ENCODE assay signal across 8 cellular contexts in the genomic region with DNA sequence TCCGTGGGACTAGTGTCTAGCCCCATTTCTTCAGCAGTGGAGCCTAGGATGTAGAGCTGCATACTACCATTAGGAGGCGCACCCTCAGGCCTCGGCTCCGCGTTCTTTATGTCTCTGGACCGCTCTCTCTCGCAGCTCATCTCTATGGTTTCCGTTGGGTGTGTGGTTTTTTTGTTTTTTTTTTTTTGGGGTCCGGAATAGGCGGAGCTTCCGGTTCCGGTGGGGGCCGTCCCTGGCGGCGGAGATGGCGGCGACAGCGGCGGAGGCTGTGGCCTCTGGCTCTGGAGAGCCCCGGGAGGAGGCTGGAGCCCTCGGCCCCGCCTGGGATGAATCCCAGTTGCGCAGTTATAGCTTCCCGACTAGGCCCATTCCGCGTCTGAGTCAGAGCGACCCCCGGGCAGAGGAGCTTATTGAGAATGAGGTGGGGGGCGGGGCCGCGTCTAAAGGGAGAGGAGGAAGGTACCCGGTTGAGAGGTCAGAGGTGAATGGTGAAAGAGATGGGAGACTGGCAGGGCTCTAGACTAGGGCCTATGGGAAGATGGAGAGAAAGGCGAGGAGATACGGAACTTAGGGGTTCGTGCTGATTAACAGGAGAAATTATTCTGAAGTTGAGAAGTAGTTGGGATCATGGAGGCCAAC. TPM values are rescaled to one million over a fixed set of nuclear protein-coding genes. Genes with fewer than 3 reads are reported as not detected.
DNase-seq lines count a peak whose midpoint lies in the region; ATAC-seq and TF ChIP-seq lines count a peak whose summit lies in the region.

Gene HIF1AN, plus strand, starts transcription at position 229 of the 639 bp plus-strand sequence. Its CDS starts 16 bp downstream, at position 245.

- peaks cover 6% of the 10 kb centered on the region for H3K4me1 Mint-ChIP-seq in GM23338
- H3K4me1 Mint-ChIP-seq in activated T-helper 17 cell treated with anti-CD3 and anti-CD28 coated beads, Interleukin-2, amount 50 U/mL, for 72 hours: peaks cover 17% of the 10 kb centered on the region
- peaks cover 6 to 26% of the 10 kb centered on the region in 2 donors for H3K4me1 Mint-ChIP-seq in natural killer cell treated with Interleukin-12 subunit alpha and Interleukin-12 subunit beta and Interleukin-15 and Interleukin-18, amount 100 ng/mL, for 72 hours (ENCODE audit: low read depth in 2 of 2)

- no peaks in the 10 kb centered on the region for H3K27me3 ChIP-seq in GM23338 (ENCODE audit: insufficient read depth)

- H3K4me1 ChIP-seq in GM23338 (ENCODE audit: insufficient read depth): peaks cover 15% of the 10 kb centered on the region

- peaks cover 2% of the 10 kb centered on the region for H3K27me3 Mint-ChIP-seq in GM23338 (ENCODE audit: insufficient read depth, low read depth, poor library complexity)
- no peaks in the 10 kb centered on the region for H3K27me3 Mint-ChIP-seq in activated T-helper 17 cell treated with anti-CD3 and anti-CD28 coated beads, Interleukin-2, amount 50 U/mL, for 72 hours
- H3K27me3 Mint-ChIP-seq in natural killer cell treated with Interleukin-12 subunit alpha and Interleukin-12 subunit beta and Interleukin-15 and Interleukin-18, amount 100 ng/mL, for 72 hours: no peaks in the 10 kb centered on the region

- peak; percentile 87 to 89 for TF ChIP-seq CTCF in GM23338 (conservative IDR thresholded peaks at IDR 0.05; ENCODE audit: low read depth in 2 of 2)
- TF ChIP-seq CTCF in fibroblast of pulmonary artery (IDR thresholded peaks at IDR 0.05; ENCODE audit: low read length, missing control alignments): peak; percentile 97

- peak within 1 kb of the TSS; percentile 73 for H3K4me3 ChIP-seq in GM23338
- peak within 1 kb of the TSS; percentile 73 for H3K4me3 ChIP-seq in fibroblast of pulmonary artery (replicated peaks; ENCODE audit: low read depth, low read length)

- DNase-seq in ELF-1 (ENCODE audit: low read depth, low spot score) (peak; percentile 97), GM23338 (ENCODE audit: low spot score) (peak; percentile 98), LHCN-M2 (ENCODE audit: low read depth) (peak; percentile 95), RPMI8226 (peak; percentile 90), fibroblast of pulmonary artery (ENCODE audit: low read depth) (peak; percentile 98)
- peak; percentile 94 for DNase-seq in natural killer cell treated with Interleukin-12 subunit alpha and Interleukin-12 subunit beta and Interleukin-15 and Interleukin-18, amount 100 ng/mL, for 72 hours (ENCODE audit: low spot score)
- DNase-seq in stimulated activated naive CD8-positive, alpha-beta T cell treated with anti-CD3 and anti-CD28 coated beads, Interleukin-15, Interleukin-2, amounts not matched to agents 100 U/mL and 50 U/mL, for 24 hours: peak; percentile 88

- peaks cover 43% of the 10 kb centered on the region for H3K79me2 ChIP-seq in GM23338 (replicated peaks; ENCODE audit: insufficient read depth)

- H3K27ac Mint-ChIP-seq in GM23338: no peak within 1 kb of the TSS
- H3K27ac Mint-ChIP-seq in activated T-helper 17 cell treated with anti-CD3 and anti-CD28 coated beads, Interleukin-2, amount 50 U/mL, for 72 hours: no peak within 1 kb of the TSS
- no peak within 1 kb of the TSS for H3K27ac Mint-ChIP-seq in natural killer cell treated with Interleukin-12 subunit alpha and Interleukin-12 subunit beta and Interleukin-15 and Interleukin-18, amount 100 ng/mL, for 72 hours

- no peak within 1 kb of the TSS for H3K4me3 Mint-ChIP-seq in GM23338
- H3K4me3 Mint-ChIP-seq in activated T-helper 17 cell treated with anti-CD3 and anti-CD28 coated beads, Interleukin-2, amount 50 U/mL, for 72 hours: no peak within 1 kb of the TSS
- H3K4me3 Mint-ChIP-seq in natural killer cell treated with Interleukin-12 subunit alpha and Interleukin-12 subunit beta and Interleukin-15 and Interleukin-18, amount 100 ng/mL, for 72 hours: peak within 1 kb of the TSS; percentile 33

- H3K4me2 ChIP-seq in GM23338: peak within 1 kb of the TSS; percentile 95

- H2AFZ ChIP-seq in GM23338: peak within 1 kb of the TSS; percentile 79; the same call in 1 of the 2 replicates

- H3K36me3 ChIP-seq in GM23338 (ENCODE audit: insufficient read depth): peaks cover 23% of the 10 kb centered on the region

- H4K20me1 ChIP-seq in GM23338 (replicated peaks; ENCODE audit: insufficient read depth): peaks cover 32% of the 10 kb centered on the region

- H3K27ac ChIP-seq in GM23338 (ENCODE audit: low read depth): no peak within 1 kb of the TSS

- no peaks in the 10 kb centered on the region for H3K9me2 ChIP-seq in GM23338 (ENCODE audit: insufficient read depth)

- peaks cover 36% of the 10 kb centered on the region for H3K36me3 Mint-ChIP-seq in GM23338 (ENCODE audit: low read depth)
- H3K36me3 Mint-ChIP-seq in activated T-helper 17 cell treated with anti-CD3 and anti-CD28 coated beads, Interleukin-2, amount 50 U/mL, for 72 hours (ENCODE audit: low read depth): peaks cover 33% of the 10 kb centered on the region
- peaks cover 7% of the 10 kb centered on the region for H3K36me3 Mint-ChIP-seq in natural killer cell treated with Interleukin-12 subunit alpha and Interleukin-12 subunit beta and Interleukin-15 and Interleukin-18, amount 100 ng/mL, for 72 hours

- peak; percentile 98 for ATAC-seq in GM23338
- peak; percentile 95 for ATAC-seq in activated T-helper 17 cell treated with anti-CD3 and anti-CD28 coated beads, Interleukin-2, amount 50 U/mL, for 72 hours (replicated peaks)
- ATAC-seq in natural killer cell treated with Interleukin-12 subunit alpha and Interleukin-12 subunit beta and Interleukin-15 and Interleukin-18, amount 100 ng/mL, for 72 hours: peak; percentile 97 to 100
- ATAC-seq in stimulated activated naive CD8-positive, alpha-beta T cell treated with anti-CD3 and anti-CD28 coated beads, Interleukin-15, Interleukin-2, amounts not matched to agents 100 U/mL and 50 U/mL, for 24 hours: peak; percentile 99

- no peaks in the 10 kb centered on the region for H3K9me3 Mint-ChIP-seq in GM23338
- no peaks in the 10 kb centered on the region for H3K9me3 Mint-ChIP-seq in activated T-helper 17 cell treated with anti-CD3 and anti-CD28 coated beads, Interleukin-2, amount 50 U/mL, for 72 hours
- H3K9me3 Mint-ChIP-seq in natural killer cell treated with Interleukin-12 subunit alpha and Interleukin-12 subunit beta and Interleukin-15 and Interleukin-18, amount 100 ng/mL, for 72 hours: no peaks in the 10 kb centered on the region

- no peaks in the 10 kb centered on the region for H3F3A ChIP-seq in GM23338 (replicated peaks; ENCODE audit: low read depth)

TF ChIP-seq in GM23338, 12 proteins besides CTCF, POLR2A, EP300 and RAD21:
- TF ChIP-seq CREB1 (CRISPR knock-in tag; IDR thresholded peaks at IDR 0.05; ENCODE audit: low read depth) (0 out of 2 replicates have a peak, but pooled peaks have one; percentile 24), POLR2AphosphoS5 (IDR thresholded peaks at IDR 0.05; ENCODE audit: low read depth) (peak; percentile 91), STAT1 (IDR thresholded peaks at IDR 0.05; ENCODE audit: unreplicated experiment) (no peak), EZH2phosphoT487 (IDR thresholded peaks at IDR 0.05; ENCODE audit: unreplicated experiment) (no peak), ZNF114 (CRISPR knock-in tag; IDR thresholded peaks at IDR 0.05) (no peak), JUNB (IDR thresholded peaks at IDR 0.05; ENCODE audit: unreplicated experiment) (no peak)
- TF ChIP-seq, protein P1, sequence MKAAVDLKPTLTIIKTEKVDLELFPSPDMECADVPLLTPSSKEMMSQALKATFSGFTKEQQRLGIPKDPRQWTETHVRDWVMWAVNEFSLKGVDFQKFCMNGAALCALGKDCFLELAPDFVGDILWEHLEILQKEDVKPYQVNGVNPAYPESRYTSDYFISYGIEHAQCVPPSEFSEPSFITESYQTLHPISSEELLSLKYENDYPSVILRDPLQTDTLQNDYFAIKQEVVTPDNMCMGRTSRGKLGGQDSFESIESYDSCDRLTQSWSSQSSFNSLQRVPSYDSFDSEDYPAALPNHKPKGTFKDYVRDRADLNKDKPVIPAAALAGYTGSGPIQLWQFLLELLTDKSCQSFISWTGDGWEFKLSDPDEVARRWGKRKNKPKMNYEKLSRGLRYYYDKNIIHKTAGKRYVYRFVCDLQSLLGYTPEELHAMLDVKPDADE (IDR thresholded peaks at IDR 0.05): peak; percentile 73
- TF ChIP-seq, protein P2, sequence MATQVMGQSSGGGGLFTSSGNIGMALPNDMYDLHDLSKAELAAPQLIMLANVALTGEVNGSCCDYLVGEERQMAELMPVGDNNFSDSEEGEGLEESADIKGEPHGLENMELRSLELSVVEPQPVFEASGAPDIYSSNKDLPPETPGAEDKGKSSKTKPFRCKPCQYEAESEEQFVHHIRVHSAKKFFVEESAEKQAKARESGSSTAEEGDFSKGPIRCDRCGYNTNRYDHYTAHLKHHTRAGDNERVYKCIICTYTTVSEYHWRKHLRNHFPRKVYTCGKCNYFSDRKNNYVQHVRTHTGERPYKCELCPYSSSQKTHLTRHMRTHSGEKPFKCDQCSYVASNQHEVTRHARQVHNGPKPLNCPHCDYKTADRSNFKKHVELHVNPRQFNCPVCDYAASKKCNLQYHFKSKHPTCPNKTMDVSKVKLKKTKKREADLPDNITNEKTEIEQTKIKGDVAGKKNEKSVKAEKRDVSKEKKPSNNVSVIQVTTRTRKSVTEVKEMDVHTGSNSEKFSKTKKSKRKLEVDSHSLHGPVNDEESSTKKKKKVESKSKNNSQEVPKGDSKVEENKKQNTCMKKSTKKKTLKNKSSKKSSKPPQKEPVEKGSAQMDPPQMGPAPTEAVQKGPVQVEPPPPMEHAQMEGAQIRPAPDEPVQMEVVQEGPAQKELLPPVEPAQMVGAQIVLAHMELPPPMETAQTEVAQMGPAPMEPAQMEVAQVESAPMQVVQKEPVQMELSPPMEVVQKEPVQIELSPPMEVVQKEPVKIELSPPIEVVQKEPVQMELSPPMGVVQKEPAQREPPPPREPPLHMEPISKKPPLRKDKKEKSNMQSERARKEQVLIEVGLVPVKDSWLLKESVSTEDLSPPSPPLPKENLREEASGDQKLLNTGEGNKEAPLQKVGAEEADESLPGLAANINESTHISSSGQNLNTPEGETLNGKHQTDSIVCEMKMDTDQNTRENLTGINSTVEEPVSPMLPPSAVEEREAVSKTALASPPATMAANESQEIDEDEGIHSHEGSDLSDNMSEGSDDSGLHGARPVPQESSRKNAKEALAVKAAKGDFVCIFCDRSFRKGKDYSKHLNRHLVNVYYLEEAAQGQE (IDR thresholded peaks at IDR 0.05; ENCODE audit: unreplicated experiment): no peak

RNA-seq across cellular contexts. Expression of gene HIF1AN, which starts in this region (rescaled TPM):
- 25.3 and 26.3 TPM in 2 replicates for total RNA-seq in GM23338 (2014; rRNA removed; shearing (Covaris generic))
- 9.1 and 9.9 TPM in 2 replicates for polyA plus RNA-seq in GM23338 (2016; fragmentation: Nextera tagmentation; extraction: Ambion mirVana)
- total RNA-seq in LHCN-M2 (2014; rRNA removed): 6.3 and 8.9 TPM in 2 replicates
- 29.7 TPM for polyA plus RNA-seq in LHCN-M2 (2012)
- 10 to 100 TPM; 53.3 to 60.2 TPM for total RNA-seq in activated T-helper 17 cell treated with anti-CD3 and anti-CD28 coated beads, Interleukin-2, amount 50 U/mL, for 72 hours
- total RNA-seq in natural killer cell treated with Interleukin-12 subunit alpha and Interleukin-12 subunit beta and Interleukin-15 and Interleukin-18, amount 100 ng/mL, for 72 hours: 10 to 100 TPM; 49.2 to 57.6 TPM
